ENCODE assay signal across 25 cellular contexts in the genomic region with DNA sequence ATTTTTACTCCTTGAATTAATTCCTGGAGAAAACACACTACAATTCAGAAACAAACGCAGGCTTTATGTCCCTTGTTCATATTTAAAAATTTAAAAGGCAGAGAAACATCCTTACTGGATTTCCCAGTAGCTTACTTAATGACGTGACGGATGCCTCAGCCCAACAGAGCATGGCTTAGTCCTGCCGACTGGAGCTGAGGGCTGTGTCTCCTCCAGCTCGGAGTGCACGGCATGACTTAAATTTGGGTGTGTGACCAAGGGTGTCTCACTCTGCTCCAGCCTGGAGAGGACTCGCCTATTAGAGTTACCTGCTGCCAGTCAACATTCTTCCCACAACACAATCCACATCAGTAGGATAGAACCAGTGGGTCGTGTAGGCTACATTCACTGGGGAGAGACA.
A peak's percentile ranks its signal among the peaks of the same experiment; 100 is the strongest.
DNase-seq lines count a peak whose midpoint lies in the region; TF ChIP-seq lines count a peak whose summit lies in the region.
"Had no signal": no experiment of that assay in that cellular context is flagged by ENCODE, and none has a peak within 500 bp of the region (broad histone marks: within the 10 kb centered on the region; RNA-seq: fewer than 3 reads in every experiment).

No MANE protein-coding gene starts in this region.

- 91 to 100% methylated on average over 2 to 8 of the region's 8 CpGs for WGBS in endodermal cell (ENCODE audit: insufficient coverage in 1 of 2, insufficient read length in 1 of 2), 2 experiments

- H3K36me3 Mint-ChIP-seq in endodermal cell (ENCODE audit: low read depth) (no peaks in the 10 kb centered on the region), nephron progenitor cell (ENCODE audit: low read depth) (no peaks in the 10 kb centered on the region)

- peak overlapping the region; percentile 49 for H3K4me2 ChIP-seq in skeletal muscle satellite cell (ENCODE audit: low read length)
- H3K4me2 ChIP-seq: BLaER1, GM23338 had no signal

- no peaks in the 10 kb centered on the region for H3K27me3 ChIP-seq in endodermal cell (ENCODE audit: control insufficient read depth, insufficient read depth, low read length, poor library complexity, severe bottlenecking)
- no peaks in the 10 kb centered on the region for H3K27me3 ChIP-seq in skeletal muscle satellite cell (ENCODE audit: control insufficient read depth, insufficient read depth, low read length)
- H3K27me3 ChIP-seq: BLaER1, Peyer's patch, SJSA1 had no signal

- DNase-seq in activated CD8-positive, alpha-beta memory T cell treated with anti-CD3 and anti-CD28 coated beads for 24 hours: peak; percentile 26
- DNase-seq in activated CD8-positive, alpha-beta memory T cell treated with anti-CD3 and anti-CD28 coated beads, Interleukin-2, amount 50 U/mL, for 4 hours: no peak
- peak; percentile 35 for DNase-seq in endodermal cell
- DNase-seq in nephron progenitor cell: no peak
- DNase-seq in NCI-H1436 treated with DMSO at 0.1 percent for 48 hours (lab: John Stamatoyannopoulos, UW): no peak
- DNase-seq in cerebellum (ENCODE audit: low spot score): no peak
- DNase-seq in NCI-H146 (lab: John Stamatoyannopoulos, UW): no peak
- DNase-seq: ACHN; CD4-positive, alpha-beta T cell; DMS 273 treated with DMSO at 0.1 percent for 48 hours; DMS79 treated with DMSO at 0.1 percent for 48 hours; HCEC 1CT; KG1; NCI-H1092 treated with DMSO at 0.1 percent for 48 hours; NCI-H2081; NCI-H2171; NCI-H524 treated with DMSO at 0.1 percent for 48 hours; NCI-H82 had no signal

- TF ChIP-seq CTCF in endodermal cell (conservative IDR thresholded peaks at IDR 0.05): no peak
- TF ChIP-seq CTCF in nephron progenitor cell (IDR thresholded peaks at IDR 0.05): no peak

- H3K9ac ChIP-seq in endodermal cell (ENCODE audit: extremely low read depth, low read length, poor library complexity, severe bottlenecking) (no peak overlapping the region), skeletal muscle satellite cell (ENCODE audit: low read depth, low read length) (peak overlapping the region; percentile 41)
- H3K9ac ChIP-seq: BLaER1 had no signal

- no peak overlapping the region for H3K27ac Mint-ChIP-seq in endodermal cell
- H3K27ac Mint-ChIP-seq in nephron progenitor cell: peak overlapping the region; percentile 16
- H3K27ac Mint-ChIP-seq: CD4-positive, alpha-beta T cell; GM23338 had no signal

- H3K4me1 ChIP-seq in endodermal cell (ENCODE audit: control insufficient read depth, insufficient read depth, low read length) (no peaks in the 10 kb centered on the region), skeletal muscle satellite cell (ENCODE audit: control insufficient read depth, insufficient read depth, low read length) (peaks cover 21% of the 10 kb centered on the region)
- H3K4me1 ChIP-seq: Caco-2, Peyer's patch, SJSA1 had no signal

- no peak overlapping the region for H3K4me3 Mint-ChIP-seq in endodermal cell
- H3K4me3 Mint-ChIP-seq in nephron progenitor cell: no peak overlapping the region
- H3K4me3 Mint-ChIP-seq: CD4-positive, alpha-beta T cell; GM23338 had no signal

- H3K4me3 ChIP-seq in endodermal cell (ENCODE audit: low read length) (no peak overlapping the region), skeletal muscle satellite cell (ENCODE audit: low read length) (peak overlapping the region; percentile 23)
- H3K4me3 ChIP-seq: BLaER1, GM23338, Peyer's patch, SJSA1 had no signal

- no peak overlapping the region for H3K27ac ChIP-seq in endodermal cell (ENCODE audit: low read depth, low read length)
- H3K27ac ChIP-seq: 22Rv1, BLaER1, Peyer's patch, SJSA1 had no signal

- H3K27me3 Mint-ChIP-seq in endodermal cell (ENCODE audit: insufficient read depth): peaks cover 2% of the 10 kb centered on the region
- peaks cover 6% of the 10 kb centered on the region for H3K27me3 Mint-ChIP-seq in nephron progenitor cell (ENCODE audit: low read depth, poor library complexity)
- H3K27me3 Mint-ChIP-seq: CD4-positive, alpha-beta T cell had no signal

- H3K4me1 Mint-ChIP-seq in endodermal cell (no peaks in the 10 kb centered on the region), nephron progenitor cell (peaks cover 78% of the 10 kb centered on the region)
- H3K4me1 Mint-ChIP-seq: GM23338 had no signal

- H3K9me3 ChIP-seq in endodermal cell (ENCODE audit: control insufficient read depth, low read length) (no peaks in the 10 kb centered on the region), skeletal muscle satellite cell (replicated peaks; ENCODE audit: low read length) (no peaks in the 10 kb centered on the region)
- H3K9me3 ChIP-seq: BLaER1, Caco-2, Peyer's patch, SJSA1 had no signal

- H3K9me3 Mint-ChIP-seq in endodermal cell: no peaks in the 10 kb centered on the region
- no peaks in the 10 kb centered on the region for H3K9me3 Mint-ChIP-seq in nephron progenitor cell
- H3K9me3 Mint-ChIP-seq: CD4-positive, alpha-beta T cell had no signal

- no peaks in the 10 kb centered on the region for H3K36me3 ChIP-seq in endodermal cell (ENCODE audit: control insufficient read depth, insufficient read depth, low read length)
- H3K36me3 ChIP-seq in skeletal muscle satellite cell (ENCODE audit: insufficient read depth, low read length): no peaks in the 10 kb centered on the region
- H3K36me3 ChIP-seq: BLaER1, Peyer's patch, SJSA1 had no signal

Comparison
In these comparisons a context has a peak if more than half of its experiments do, and no peak if none do; other contexts are left out.
1. DNase-seq: peak in activated CD8-positive, alpha-beta memory T cell treated with anti-CD3 and anti-CD28 coated beads for 24 hours (single experiment) and endodermal cell (single experiment); none in activated CD8-positive, alpha-beta memory T cell treated with anti-CD3 and anti-CD28 coated beads, Interleukin-2, amount 50 U/mL, for 4 hours (single experiment), nephron progenitor cell (single experiment), NCI-H1436 treated with DMSO at 0.1 percent for 48 hours (single experiment), cerebellum (single experiment) and NCI-H146 (single experiment).